Comparison of ENCODE assay signal across 20 cellular contexts in the genomic region with DNA sequence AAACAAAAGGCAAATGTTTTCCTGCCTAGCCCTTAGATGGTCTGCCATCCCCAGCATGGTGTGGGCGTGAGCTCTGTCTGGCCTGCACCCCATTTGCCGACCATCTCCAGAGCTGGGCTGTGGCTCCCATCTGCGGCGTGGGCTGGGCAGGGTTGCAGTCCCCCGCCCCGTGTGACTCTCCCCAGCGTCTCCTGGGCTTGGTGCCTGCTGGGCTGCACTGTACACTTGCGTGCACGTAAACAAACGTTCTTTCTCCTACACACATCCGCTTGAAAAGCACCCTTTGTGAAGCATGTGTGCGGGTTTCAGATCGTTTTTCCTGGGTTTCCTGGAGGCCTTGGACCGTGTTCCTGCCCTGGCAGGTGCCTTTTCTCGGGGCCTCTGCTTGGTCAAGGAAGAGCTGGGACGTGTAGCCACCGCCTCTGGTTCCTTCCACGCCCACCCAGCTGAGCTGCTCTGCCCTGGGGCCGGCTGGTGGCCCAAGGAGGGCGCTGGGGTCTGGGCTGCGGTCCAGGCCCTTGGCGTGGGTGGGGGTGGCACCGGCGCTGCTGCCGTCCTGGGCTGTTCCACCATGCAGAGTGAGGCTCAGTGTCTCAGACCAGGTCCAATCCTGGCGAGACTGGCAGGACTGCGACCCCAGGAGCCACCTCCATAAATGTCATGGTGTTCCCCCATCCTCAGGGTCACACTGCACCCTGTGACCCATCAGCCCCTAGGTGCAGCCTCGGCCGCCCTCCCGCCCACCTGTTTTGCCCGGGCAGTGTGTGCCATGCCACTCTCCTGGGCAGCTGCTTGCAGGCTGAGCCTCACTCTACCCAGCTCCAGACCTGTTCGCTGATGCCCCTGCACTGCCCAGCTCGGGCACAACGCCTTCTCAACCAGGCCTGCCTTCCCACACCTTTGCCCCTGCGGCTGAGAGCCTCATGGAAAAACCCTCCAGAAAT. TPM values are rescaled to one million over a fixed set of nuclear protein-coding genes. Genes with fewer than 3 reads are reported as not detected.
DNase-seq lines count a peak whose midpoint lies in the region; ATAC-seq and TF ChIP-seq lines count a peak whose summit lies in the region.
"Had no signal": no experiment of that assay in that cellular context is flagged by ENCODE, and none has a peak within 500 bp of the region (broad histone marks: within the 10 kb centered on the region; RNA-seq: fewer than 3 reads in every experiment).

No MANE protein-coding gene starts in this region.

- H3K9me3 ChIP-seq in OCI-LY7 (ENCODE audit: low read length), result no peaks in the 10 kb centered on the region
- H3K9me3 ChIP-seq: tibial artery had no signal

- intact Hi-C loops in OCI-LY7 (cut with micrococcal nuclease; ENCODE audit: unreplicated experiment), result no loop called here

- H3K79me2 ChIP-seq in OCI-LY7 (ENCODE audit: insufficient read depth, low read depth, low read length), result no peaks in the 10 kb centered on the region

- H3K4me3 ChIP-seq in OCI-LY7 (ENCODE audit: low read depth, low read length, poor library complexity, severe bottlenecking), result no peak overlapping the region
- H3K4me3 ChIP-seq: tibial artery had no signal

- no peaks in the 10 kb centered on the region for H3K27me3 ChIP-seq in layer of hippocampus (ENCODE audit: control insufficient read depth, insufficient read depth, low read length)
- H3K27me3 ChIP-seq: tibial artery had no signal

- H3K9me3 Mint-ChIP-seq in stimulated activated naive B cell treated with anti-CD40 and anti-IgM and Interleukin-4, amounts not matched to agents 10 μg/mL and 1 μg/mL and 100 μg/mL, for 72 hours, result no peaks in the 10 kb centered on the region
- H3K9me3 Mint-ChIP-seq: activated naive CD8-positive, alpha-beta T cell treated with anti-CD3 and anti-CD28 coated beads, Interleukin-2, amount 10 ng/mL, durations not matched to agents 7 days and 5 days; activated T-cell treated with anti-CD3 and anti-CD28 coated beads, Interleukin-2, amount 50 U/mL, for 24 hours had no signal

- CTCF ChIA-PET in OCI-LY7 (lab: Charles Lee; ENCODE audit: unreplicated experiment), result no interaction called here

- POLR2A ChIA-PET in OCI-LY7 (lab: Charles Lee), result no interaction called here

- peaks cover 0 to 2% of the 10 kb centered on the region in 2 donors for H3K4me1 Mint-ChIP-seq in stimulated activated naive B cell treated with anti-CD40 and anti-IgM and Interleukin-4, amounts not matched to agents 10 μg/mL and 1 μg/mL and 100 μg/mL, for 72 hours
- H3K4me1 Mint-ChIP-seq: activated naive CD8-positive, alpha-beta T cell treated with anti-CD3 and anti-CD28 coated beads, Interleukin-2, amount 10 ng/mL, durations not matched to agents 7 days and 5 days had no signal

- H4K20me1 ChIP-seq in OCI-LY7 (ENCODE audit: insufficient read depth, low read length), result no peaks in the 10 kb centered on the region

- H3K27ac ChIP-seq in layer of hippocampus (ENCODE audit: low read depth, low read length), result peak overlapping the region; percentile 77
- no peak overlapping the region for H3K27ac ChIP-seq in OCI-LY7 (ENCODE audit: low read depth, low read length, poor library complexity, severe bottlenecking)
- H3K27ac ChIP-seq: 22Rv1, parathyroid adenoma, tibial artery had no signal

- H3K4me1 ChIP-seq in OCI-LY7 (ENCODE audit: insufficient read depth, low read length, poor library complexity, severe bottlenecking), result no peaks in the 10 kb centered on the region
- H3K4me1 ChIP-seq: parathyroid adenoma, tibial artery had no signal

- no TSS peak for BruUV-seq in OCI-LY7 (replicated peaks; lab: Mats Ljungman, UMichigan)

- H3K27ac Mint-ChIP-seq in stimulated activated naive B cell treated with anti-CD40 and anti-IgM and Interleukin-4, amounts not matched to agents 10 μg/mL and 1 μg/mL and 100 μg/mL, for 72 hours, result peak overlapping the region; percentile 37
- H3K27ac Mint-ChIP-seq: activated naive CD8-positive, alpha-beta T cell treated with anti-CD3 and anti-CD28 coated beads, Interleukin-2, amount 10 ng/mL, durations not matched to agents 7 days and 5 days; activated T-cell treated with anti-CD3 and anti-CD28 coated beads, Interleukin-2, amount 50 U/mL, for 24 hours had no signal

- peaks cover 32 to 41% of the 10 kb centered on the region in 2 donors for H3K36me3 Mint-ChIP-seq in stimulated activated naive B cell treated with anti-CD40 and anti-IgM and Interleukin-4, amounts not matched to agents 10 μg/mL and 1 μg/mL and 100 μg/mL, for 72 hours

- H3K9me2 ChIP-seq in OCI-LY7 (ENCODE audit: insufficient read depth, low read length), result no peaks in the 10 kb centered on the region

- TF ChIP-seq CTCF in OCI-LY7 (conservative IDR thresholded peaks at IDR 0.05; ENCODE audit: low read length), result no peak

- H3K27me3 Mint-ChIP-seq in stimulated activated naive B cell treated with anti-CD40 and anti-IgM and Interleukin-4, amounts not matched to agents 10 μg/mL and 1 μg/mL and 100 μg/mL, for 72 hours, result no peaks in the 10 kb centered on the region
- H3K27me3 Mint-ChIP-seq: activated naive CD8-positive, alpha-beta T cell treated with anti-CD3 and anti-CD28 coated beads, Interleukin-2, amount 10 ng/mL, durations not matched to agents 7 days and 5 days; activated T-cell treated with anti-CD3 and anti-CD28 coated beads, Interleukin-2, amount 50 U/mL, for 24 hours had no signal

- DNase-seq in DMS53 (lab: John Stamatoyannopoulos, UW) (peak; percentile 26), DMS53 treated with DMSO at 0.1 percent for 48 hours (lab: John Stamatoyannopoulos, UW; ENCODE audit: unreplicated experiment) (no peak), anterior cingulate cortex (lab: John Stamatoyannopoulos, UW) (peak in 52 of 58 donors; percentile 16 to 83 (median 55)), NOMO-1 treated with DMSO at 0.1 percent for 48 hours (lab: John Stamatoyannopoulos, UW; ENCODE audit: unreplicated experiment) (no peak), OCI-LY7 (ENCODE audit: low spot score) (no peak)
- DNase-seq in stimulated activated naive B cell treated with anti-CD40 and anti-IgM and Interleukin-4, amounts not matched to agents 10 μg/mL and 1 μg/mL and 100 μg/mL, for 72 hours, result no peak
- DNase-seq: activated CD4-positive, alpha-beta T cell treated with anti-CD3 and anti-CD28 coated beads, Interleukin-2, amount 50 U/mL, for 48 hours; activated naive CD8-positive, alpha-beta T cell treated with anti-CD3 and anti-CD28 coated beads, Interleukin-2, amount 10 ng/mL, durations not matched to agents 7 days and 5 days; activated T-cell treated with anti-CD3 and anti-CD28 coated beads, Interleukin-2, amount 50 U/mL, for 24 hours; effector memory CD4-positive, alpha-beta T cell; HCEC 1CT; NCI-H1417; NCI-H2171 treated with DMSO at 0.1 percent for 48 hours; NCI-H82; T-helper 1 cell; tibial artery had no signal

- H3K4me3 Mint-ChIP-seq in stimulated activated naive B cell treated with anti-CD40 and anti-IgM and Interleukin-4, amounts not matched to agents 10 μg/mL and 1 μg/mL and 100 μg/mL, for 72 hours, result no peak overlapping the region
- H3K4me3 Mint-ChIP-seq: activated naive CD8-positive, alpha-beta T cell treated with anti-CD3 and anti-CD28 coated beads, Interleukin-2, amount 10 ng/mL, durations not matched to agents 7 days and 5 days; activated T-cell treated with anti-CD3 and anti-CD28 coated beads, Interleukin-2, amount 50 U/mL, for 24 hours had no signal

- no peak overlapping the region for H2AFZ ChIP-seq in OCI-LY7 (ENCODE audit: low read length)
- H2AFZ ChIP-seq: parathyroid adenoma had no signal

- H3K4me2 ChIP-seq in OCI-LY7 (ENCODE audit: low read length), result no peak overlapping the region

- peak in 1 of 2 donors; percentile 4 for ATAC-seq in stimulated activated naive B cell treated with anti-CD40 and anti-IgM and Interleukin-4, amounts not matched to agents 10 μg/mL and 1 μg/mL and 100 μg/mL, for 72 hours (replicated peaks)
- no peak for ATAC-seq in GM19467 (IDR thresholded peaks at IDR 0.05; ENCODE audit: unreplicated experiment)

- peaks cover 74% of the 10 kb centered on the region for H3K36me3 ChIP-seq in OCI-LY7 (ENCODE audit: insufficient read depth, low read length)

RNA-seq across cellular contexts. Expression of gene BAIAP3, which starts 9.9 kb away (rescaled TPM):
- 2.9 and 6.3 TPM in 2 replicates for total RNA-seq in OCI-LY7 (2014; rRNA removed; shearing (Covaris generic))
- total RNA-seq in OCI-LY7 (2022), result 2.4 and 3.2 TPM in 2 replicates

RNA-seq across cellular contexts. Expression of gene UBE2I, which starts 14.1 kb away (rescaled TPM):
- 122 and 126 TPM in 2 replicates for total RNA-seq in OCI-LY7 (2014; rRNA removed; shearing (Covaris generic))
- total RNA-seq in OCI-LY7 (2022), result 323 and 349 TPM in 2 replicates

RNA-seq across cellular contexts. Expression of gene TSR3, which starts 28.1 kb away (rescaled TPM):
- total RNA-seq in OCI-LY7 (2014; rRNA removed; shearing (Covaris generic)), result 75.8 and 99.4 TPM in 2 replicates
- total RNA-seq in OCI-LY7 (2022), result 43.5 and 47.2 TPM in 2 replicates

RNA-seq across cellular contexts. Expression of gene GNPTG, which starts 28.2 kb away (rescaled TPM):
- 21.3 and 22.5 TPM in 2 replicates for total RNA-seq in OCI-LY7 (2014; rRNA removed; shearing (Covaris generic))
- 24.1 and 26.6 TPM in 2 replicates for total RNA-seq in OCI-LY7 (2022)

Comparison
In these comparisons a context has a peak if more than half of its experiments do, and no peak if none do; other contexts are left out.
1. DNase-seq: peak in DMS53 (single experiment) and anterior cingulate cortex (52 of 58); none in DMS53 treated with DMSO at 0.1 percent for 48 hours (single experiment), stimulated activated naive B cell treated with anti-CD40 and anti-IgM and Interleukin-4, amounts not matched to agents 10 μg/mL and 1 μg/mL and 100 μg/mL, for 72 hours (single experiment), NOMO-1 treated with DMSO at 0.1 percent for 48 hours (single experiment) and OCI-LY7 (single experiment).